10 cellular contexts compared by ENCODE assay signal in the genomic region with DNA sequence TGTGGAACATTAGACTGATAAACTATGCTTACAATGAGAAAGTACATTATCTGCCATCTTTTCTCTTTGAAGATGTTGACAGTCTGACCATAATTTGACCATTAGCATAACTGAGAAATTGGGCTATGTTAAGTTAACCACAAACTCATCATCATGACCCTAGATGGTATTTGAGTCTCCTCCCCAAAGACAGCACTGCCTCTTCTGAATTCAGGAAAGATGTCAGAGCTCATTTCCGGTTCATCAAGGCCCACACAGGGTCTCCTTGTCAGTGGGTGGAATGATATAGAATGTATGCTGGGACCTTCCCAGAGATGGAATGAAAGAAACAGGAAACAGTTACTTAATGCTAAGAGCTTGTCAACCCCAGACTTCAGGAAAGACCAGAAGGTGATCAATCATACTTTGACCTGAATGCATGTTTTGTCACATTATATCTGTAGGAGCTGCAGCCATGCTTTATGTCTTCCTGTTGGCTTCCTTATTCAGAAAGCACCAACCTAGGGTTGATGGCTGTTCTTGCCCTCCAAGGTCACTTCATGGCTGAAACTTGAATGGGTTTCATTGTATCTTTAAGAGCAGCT.
DNase-seq lines count a peak whose midpoint lies in the region; ATAC-seq, FAIRE-seq and TF ChIP-seq lines count a peak whose summit lies in the region.
"Had no signal": no experiment of that assay in that cellular context is flagged by ENCODE, and none has a peak within 500 bp of the region (broad histone marks: within the 10 kb centered on the region; RNA-seq: fewer than 3 reads in every experiment).

No MANE protein-coding gene starts in this region.

- H3K27me3 ChIP-seq in astrocyte (ENCODE audit: insufficient read depth, low read length) = no peaks in the 10 kb centered on the region
- no peaks in the 10 kb centered on the region for H3K27me3 ChIP-seq in trophoblast cell (ENCODE audit: insufficient read depth, low read length)
- H3K27me3 ChIP-seq in Peyer's patch = no peaks in the 10 kb centered on the region
- H3K27me3 ChIP-seq: tibial artery had no signal

- peaks cover 57% of the 10 kb centered on the region for H3K4me1 Mint-ChIP-seq in astrocyte (ENCODE audit: low read depth, unreplicated experiment)

- H3K4me3 ChIP-seq in astrocyte (ENCODE audit: insufficient read depth, low read depth, low read length) (no peak overlapping the region), trophoblast cell (ENCODE audit: low read depth, low read length) (no peak overlapping the region), Peyer's patch (no peak overlapping the region)
- H3K4me3 ChIP-seq: tibial artery had no signal

- WGBS in trophoblast cell (ENCODE audit: extremely low coverage, insufficient coverage, insufficient read length) = no CpG with 5 or more reads among the region's 1 CpG

- peaks cover 18% of the 10 kb centered on the region for H3K79me1 ChIP-seq in trophoblast cell (ENCODE audit: low read length)

- H3K79me2 ChIP-seq in astrocyte (ENCODE audit: insufficient read depth, low read length) (no peaks in the 10 kb centered on the region), trophoblast cell (ENCODE audit: control insufficient read depth, insufficient read depth, low read length, poor library complexity) (peaks cover 4% of the 10 kb centered on the region)

- no peaks in the 10 kb centered on the region for H3K36me3 Mint-ChIP-seq in astrocyte (ENCODE audit: low read depth, unreplicated experiment)

- peak overlapping the region; percentile 11 for H3K4me2 ChIP-seq in astrocyte (ENCODE audit: low read length)
- H3K4me2 ChIP-seq in trophoblast cell (ENCODE audit: low read length) = no peak overlapping the region

- FAIRE-seq in astrocyte (lab: Jason Lieb, UNC) = no peak

- H3K4me1 ChIP-seq in astrocyte (ENCODE audit: insufficient read depth, low read length) = peaks cover 22% of the 10 kb centered on the region
- H3K4me1 ChIP-seq in trophoblast cell (ENCODE audit: control insufficient read depth in 1 of 2, insufficient read depth in 2 of 2, low read length in 2 of 2) = peaks cover 12 to 24% of the 10 kb centered on the region in 2 experiments
- H3K4me1 ChIP-seq in Peyer's patch = peaks cover 0 to 42% (median 3%) of the 10 kb centered on the region in 4 donors

- H2BK120ac ChIP-seq in trophoblast cell (ENCODE audit: insufficient read depth, low read length, poor library complexity) = peak overlapping the region; percentile 75

- no peaks in the 10 kb centered on the region for H4K20me1 ChIP-seq in astrocyte (ENCODE audit: insufficient read depth, low read length)

- H3K27ac ChIP-seq in astrocyte (ENCODE audit: low read depth, low read length) = no peak overlapping the region
- peak overlapping the region; percentile 92 for H3K27ac ChIP-seq in trophoblast cell (ENCODE audit: low read depth, low read length)
- peak overlapping the region in 2 of 4 donors; percentile 28 to 58 for H3K27ac ChIP-seq in Peyer's patch
- H3K27ac ChIP-seq: tibial artery had no signal

- TF ChIP-seq CTCF in astrocyte (IDR thresholded peaks at IDR 0.05; ENCODE audit: insufficient read depth, low read depth, low read length) = no peak
- TF ChIP-seq CTCF in Peyer's patch (IDR thresholded peaks at IDR 0.05) = no peak

- no peak overlapping the region for H3K9ac ChIP-seq in astrocyte (ENCODE audit: low read length)
- no peak overlapping the region for H3K9ac ChIP-seq in trophoblast cell (ENCODE audit: low read length)

- peak; percentile 64 for ATAC-seq in GM18907 (IDR thresholded peaks at IDR 0.05; ENCODE audit: unreplicated experiment)
- ATAC-seq in HG03060 (IDR thresholded peaks at IDR 0.05; ENCODE audit: low read depth, unreplicated experiment) = peak; percentile 31
- no peak for ATAC-seq in GM21737 (IDR thresholded peaks at IDR 0.05; ENCODE audit: unreplicated experiment)

- H3K18ac ChIP-seq in trophoblast cell (ENCODE audit: low read length) = no peak overlapping the region

- H3K9me3 ChIP-seq in astrocyte (ENCODE audit: insufficient read depth, low read depth, low read length) (no peaks in the 10 kb centered on the region), trophoblast cell (ENCODE audit: insufficient read depth, low read depth, low read length) (no peaks in the 10 kb centered on the region), Peyer's patch (no peaks in the 10 kb centered on the region)
- H3K9me3 ChIP-seq: tibial artery had no signal

- no peak overlapping the region for H4K8ac ChIP-seq in trophoblast cell (ENCODE audit: low read depth, low read length)

- H2BK12ac ChIP-seq in trophoblast cell (ENCODE audit: low read length) = no peak overlapping the region

- no peak overlapping the region for H3K4me3 Mint-ChIP-seq in astrocyte (ENCODE audit: unreplicated experiment)

- peak overlapping the region; percentile 92 for H3K27ac Mint-ChIP-seq in astrocyte (ENCODE audit: unreplicated experiment)

- H3K36me3 ChIP-seq in astrocyte (ENCODE audit: insufficient read depth, low read length) = no peaks in the 10 kb centered on the region
- no peaks in the 10 kb centered on the region for H3K36me3 ChIP-seq in trophoblast cell (ENCODE audit: control insufficient read depth in 1 of 2, insufficient read depth in 2 of 2, low read length in 2 of 2)
- H3K36me3 ChIP-seq in Peyer's patch = no peaks in the 10 kb centered on the region
- H3K36me3 ChIP-seq: tibial artery had no signal

- no peak overlapping the region for H3K4ac ChIP-seq in trophoblast cell (ENCODE audit: low read depth, low read length)

- H3K27me3 Mint-ChIP-seq in astrocyte (ENCODE audit: low read depth, unreplicated experiment) = no peaks in the 10 kb centered on the region

- H3K9me3 Mint-ChIP-seq in astrocyte (ENCODE audit: unreplicated experiment) = peaks cover 2% of the 10 kb centered on the region

- H4K12ac ChIP-seq in trophoblast cell (ENCODE audit: low read depth, low read length) = no peak overlapping the region

- DNase-seq in astrocyte (ENCODE audit: low read depth) (peak; percentile 83), trophoblast cell (peak in 1 of 2 donors; percentile 4), Peyer's patch (no peak), nucleus accumbens (lab: John Stamatoyannopoulos, UW) (no peak), NCI-H2081 (lab: John Stamatoyannopoulos, UW) (no peak)
- DNase-seq: stimulated activated CD4-positive, alpha-beta T cell treated with anti-CD3 and anti-CD28 coated beads, Interleukin-1b, Interleukin-23, amount 100 ng/mL, for 48 hours; tibial artery had no signal

- H2BK5ac ChIP-seq in trophoblast cell (ENCODE audit: low read depth, low read length, poor library complexity) = peak overlapping the region; percentile 72

- no peak for TF ChIP-seq POLR2A in Peyer's patch (IDR thresholded peaks at IDR 0.05)

- peak overlapping the region; percentile 4 for H3K14ac ChIP-seq in trophoblast cell (ENCODE audit: low read length)

- H2AK5ac ChIP-seq in trophoblast cell (ENCODE audit: low read length) = no peak overlapping the region

- H2AFZ ChIP-seq in astrocyte (ENCODE audit: low read depth, low read length) (peak overlapping the region; percentile 18), trophoblast cell (ENCODE audit: insufficient read depth, low read length, poor library complexity) (no peak overlapping the region)

- no peak overlapping the region for H3K23ac ChIP-seq in trophoblast cell (ENCODE audit: low read length)

- no peak overlapping the region for H4K91ac ChIP-seq in trophoblast cell (ENCODE audit: low read depth, low read length)
